11 cellular contexts compared by ENCODE assay signal in the genomic region with DNA sequence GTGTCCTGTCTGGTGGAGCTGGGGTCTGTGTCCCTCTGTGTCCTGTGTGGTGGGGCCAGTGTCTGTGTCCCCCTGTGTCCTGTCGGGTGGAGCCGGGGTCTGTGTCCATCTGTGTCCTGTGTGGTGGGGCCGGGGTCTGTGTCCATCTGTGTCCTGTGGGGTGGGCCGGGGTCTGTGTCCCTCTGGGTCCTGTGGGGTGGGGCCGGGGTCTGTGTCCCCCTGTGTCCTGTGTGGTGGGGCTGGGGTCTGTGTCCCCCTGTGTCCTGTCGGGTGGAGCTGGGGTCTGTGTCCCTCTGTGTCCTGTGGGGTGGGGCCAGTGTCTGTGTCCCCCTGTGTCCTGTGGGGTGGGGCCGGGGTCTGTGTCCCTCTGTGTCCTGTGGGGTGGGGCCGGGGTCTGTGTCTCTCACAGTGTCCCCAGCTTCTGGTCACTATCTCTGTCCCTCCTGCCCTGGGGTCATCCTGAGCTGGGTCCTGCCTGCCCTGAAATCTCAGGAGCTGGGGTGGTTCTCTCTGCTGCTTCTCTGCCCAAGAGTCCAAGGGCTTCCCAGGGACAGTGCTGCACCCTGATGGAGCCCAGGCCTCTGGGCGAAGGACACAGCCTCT.
DNase-seq lines count a peak whose midpoint lies in the region; ATAC-seq and TF ChIP-seq lines count a peak whose summit lies in the region.
"Had no signal": no experiment of that assay in that cellular context is flagged by ENCODE, and none has a peak within 500 bp of the region (broad histone marks: within the 10 kb centered on the region; RNA-seq: fewer than 3 reads in every experiment).

No MANE protein-coding gene starts in this region.

- H3K27ac ChIP-seq in thymus (ENCODE audit: low read depth): peak overlapping the region; percentile 84

- peak overlapping the region; percentile 92 for H3K27ac Mint-ChIP-seq in activated T-cell treated with anti-CD3 and anti-CD28 coated beads, Interleukin-2, amount 50 U/mL, for 24 hours
- H3K27ac Mint-ChIP-seq in activated naive CD8-positive, alpha-beta T cell treated with anti-CD3 and anti-CD28 coated beads, Interleukin-2, amount 50 U/mL, for 24 hours: peak overlapping the region; percentile 97

- H3K4me1 ChIP-seq in mucosa of stomach (ENCODE audit: control insufficient read depth, insufficient read depth, low read length) (peaks cover 18% of the 10 kb centered on the region), thymus (ENCODE audit: control insufficient read depth, insufficient read depth, low read length) (peaks cover 5% of the 10 kb centered on the region)

- no peaks in the 10 kb centered on the region for H3K9me3 Mint-ChIP-seq in activated T-cell treated with anti-CD3 and anti-CD28 coated beads, Interleukin-2, amount 50 U/mL, for 24 hours
- H3K9me3 Mint-ChIP-seq in activated naive CD8-positive, alpha-beta T cell treated with anti-CD3 and anti-CD28 coated beads, Interleukin-2, amount 50 U/mL, for 24 hours: no peaks in the 10 kb centered on the region

- no peak overlapping the region for H3K4me3 Mint-ChIP-seq in activated T-cell treated with anti-CD3 and anti-CD28 coated beads, Interleukin-2, amount 50 U/mL, for 24 hours
- no peak overlapping the region for H3K4me3 Mint-ChIP-seq in activated naive CD8-positive, alpha-beta T cell treated with anti-CD3 and anti-CD28 coated beads, Interleukin-2, amount 50 U/mL, for 24 hours

- TF ChIP-seq POLR2A in GM18505 (IDR thresholded peaks at IDR 0.05; ENCODE audit: borderline replicate concordance, extremely low read depth, insufficient read depth, insufficient read length): no peak

- ATAC-seq in activated naive CD8-positive, alpha-beta T cell treated with anti-CD3 and anti-CD28 coated beads, Interleukin-2, amount 50 U/mL, for 24 hours: no peak
- no peak for ATAC-seq in GM18505 (IDR thresholded peaks at IDR 0.05; ENCODE audit: unreplicated experiment)

- WGBS in thymus: 95% methylated on average over 9 of the region's 9 CpGs

- H3K27me3 Mint-ChIP-seq in activated T-cell treated with anti-CD3 and anti-CD28 coated beads, Interleukin-2, amount 50 U/mL, for 24 hours: no peaks in the 10 kb centered on the region
- H3K27me3 Mint-ChIP-seq in activated naive CD8-positive, alpha-beta T cell treated with anti-CD3 and anti-CD28 coated beads, Interleukin-2, amount 50 U/mL, for 24 hours: no peaks in the 10 kb centered on the region

- H3K36me3 ChIP-seq in mucosa of stomach (ENCODE audit: control insufficient read depth, insufficient read depth, low read length): no peaks in the 10 kb centered on the region
- H3K36me3 ChIP-seq in thymus (ENCODE audit: control insufficient read depth, insufficient read depth): no peaks in the 10 kb centered on the region

- peak overlapping the region; percentile 61 for H3K9ac ChIP-seq in mucosa of stomach (ENCODE audit: low read length)

- no peak overlapping the region for H3K4me3 ChIP-seq in mucosa of stomach (ENCODE audit: low read length)
- no peak overlapping the region for H3K4me3 ChIP-seq in thymus (ENCODE audit: low read length)

- H3K27me3 ChIP-seq in mucosa of stomach (ENCODE audit: control insufficient read depth, insufficient read depth, low read length) (no peaks in the 10 kb centered on the region), thymus (ENCODE audit: control insufficient read depth, insufficient read depth) (no peaks in the 10 kb centered on the region)

- no peak for DNase-seq in activated T-cell treated with anti-CD3 and anti-CD28 coated beads, Interleukin-2, amount 50 U/mL, for 24 hours
- DNase-seq in activated T-cell treated with anti-CD3 and anti-CD28 coated beads for 4 hours (no peak), NCI-H2171 (lab: John Stamatoyannopoulos, UW) (no peak), NCI-H2107 treated with DMSO at 0.1 percent for 48 hours (lab: John Stamatoyannopoulos, UW; ENCODE audit: unreplicated experiment) (no peak)
- DNase-seq in activated naive CD8-positive, alpha-beta T cell treated with anti-CD3 and anti-CD28 coated beads, Interleukin-2, amount 50 U/mL, for 24 hours: no peak
- DNase-seq: activated CD4-positive, alpha-beta T cell treated with anti-CD3 and anti-CD28 coated beads, Interleukin-2, amount 50 U/mL, for 4 hours; kidney glomerular epithelial cell; NCI-H1105 treated with DMSO at 0.1 percent for 48 hours had no signal

- no peaks in the 10 kb centered on the region for H3K36me3 Mint-ChIP-seq in activated T-cell treated with anti-CD3 and anti-CD28 coated beads, Interleukin-2, amount 50 U/mL, for 24 hours (ENCODE audit: low read depth)
- H3K36me3 Mint-ChIP-seq in activated naive CD8-positive, alpha-beta T cell treated with anti-CD3 and anti-CD28 coated beads, Interleukin-2, amount 50 U/mL, for 24 hours (ENCODE audit: low read depth): no peaks in the 10 kb centered on the region

- H3K9me3 ChIP-seq in mucosa of stomach (ENCODE audit: control insufficient read depth, low read length) (no peaks in the 10 kb centered on the region), thymus (ENCODE audit: control insufficient read depth) (peaks cover 3% of the 10 kb centered on the region)

- peaks cover 19% of the 10 kb centered on the region for H3K4me1 Mint-ChIP-seq in activated T-cell treated with anti-CD3 and anti-CD28 coated beads, Interleukin-2, amount 50 U/mL, for 24 hours (ENCODE audit: low read depth)
- peaks cover 31% of the 10 kb centered on the region for H3K4me1 Mint-ChIP-seq in activated naive CD8-positive, alpha-beta T cell treated with anti-CD3 and anti-CD28 coated beads, Interleukin-2, amount 50 U/mL, for 24 hours
